Comparison of ENCODE assay signal across 1 cellular context in genomic region chr9:137240841-137241489, GRCh38.
A peak's percentile ranks its signal among the peaks of the same experiment; 100 is the strongest.
TF ChIP-seq lines count a peak whose summit lies in the region.

TSS of gene TUBB4B (plus strand) at chr9:137241287. CDS start at chr9:137241361, 74 bp downstream.

TF ChIP-seq in HepG2, 621 proteins besides CTCF, POLR2A, EP300 and RAD21 (continued from another document and continues in another):
- TF ChIP-seq TBX2 (CRISPR knock-in tag; IDR thresholded peaks at IDR 0.05; ENCODE audit: borderline replicate concordance) (no peak), UBTF (CRISPR knock-in tag; IDR thresholded peaks at IDR 0.05) (no peak), ZNF496 (CRISPR knock-in tag; IDR thresholded peaks at IDR 0.05; ENCODE audit: insufficient replicate concordance) (no peak), ELF1 (CRISPR knock-in tag; IDR thresholded peaks at IDR 0.05) (peak; percentile 27; the same call in 1 of the 2 replicates), TCF12 (IDR thresholded peaks at IDR 0.05) (no peak), TCF12 (CRISPR knock-in tag; IDR thresholded peaks at IDR 0.05) (no peak), THAP7 (CRISPR knock-in tag; IDR thresholded peaks at IDR 0.05) (no peak), ZNF687 (CRISPR knock-in tag; IDR thresholded peaks at IDR 0.05) (no peak; the same call in 1 of the 2 replicates), CHCHD3 (CRISPR knock-in tag; IDR thresholded peaks at IDR 0.05) (no peak), NFATC3 (CRISPR knock-in tag; IDR thresholded peaks at IDR 0.05) (0 out of 2 replicates have a peak, but pooled peaks have one; percentile 50), CERS6 (CRISPR knock-in tag; IDR thresholded peaks at IDR 0.05) (0 out of 2 replicates have a peak, but pooled peaks have one; percentile 65), ARNT2 (CRISPR knock-in tag; IDR thresholded peaks at IDR 0.05; ENCODE audit: low read depth) (peak; percentile 5; the same call in 1 of the 2 replicates), ZNF232 (CRISPR knock-in tag; IDR thresholded peaks at IDR 0.05; ENCODE audit: borderline replicate concordance) (peak; percentile 70; the same call in 1 of the 2 replicates), U2AF1 (optimal IDR thresholded peaks at IDR 0.05; ENCODE audit: low read depth, low read length) (peak; percentile 59), ZNF318 (CRISPR knock-in tag; IDR thresholded peaks at IDR 0.05) (no peak), ZNF724P (CRISPR knock-in tag; IDR thresholded peaks at IDR 0.05; ENCODE audit: borderline replicate concordance) (no peak), ELK4 (CRISPR knock-in tag; IDR thresholded peaks at IDR 0.05; ENCODE audit: borderline replicate concordance) (no peak), MXD4 (CRISPR knock-in tag; IDR thresholded peaks at IDR 0.05) (peak; percentile 37; the same call in 1 of the 2 replicates), ZHX1 (CRISPR knock-in tag; IDR thresholded peaks at IDR 0.05; ENCODE audit: low read depth) (no peak; the same call in 1 of the 2 replicates), ZNF850 (CRISPR knock-in tag; conservative IDR thresholded peaks at IDR 0.05) (no peak), ATF7-NPFF (CRISPR knock-in tag; IDR thresholded peaks at IDR 0.05; ENCODE audit: low read depth) (no peak; the same call in 1 of the 2 replicates), ISX (CRISPR knock-in tag; conservative IDR thresholded peaks at IDR 0.05) (0 out of 2 replicates have a peak, but pooled peaks have one; percentile 69), EED (CRISPR knock-in tag; IDR thresholded peaks at IDR 0.05) (no peak), CCDC6 (CRISPR knock-in tag; IDR thresholded peaks at IDR 0.05) (no peak), ZNF747 (CRISPR knock-in tag; IDR thresholded peaks at IDR 0.05; ENCODE audit: borderline replicate concordance) (no peak), ZMYM2 (CRISPR knock-in tag; IDR thresholded peaks at IDR 0.05) (no peak), FLYWCH1 (CRISPR knock-in tag; IDR thresholded peaks at IDR 0.05) (no peak), TERF1 (CRISPR knock-in tag; IDR thresholded peaks at IDR 0.05) (no peak), MYPOP (CRISPR knock-in tag; IDR thresholded peaks at IDR 0.05) (no peak), HOXA3 (CRISPR knock-in tag; IDR thresholded peaks at IDR 0.05) (peak; percentile 65), MIER2 (CRISPR knock-in tag; IDR thresholded peaks at IDR 0.05) (peak; percentile 52; the same call in 1 of the 2 replicates), PCBP2 (optimal IDR thresholded peaks at IDR 0.05; ENCODE audit: low read depth, low read length, poor library complexity, severe bottlenecking) (no peak)
